8 cellular contexts compared by ENCODE assay signal in the genomic region with DNA sequence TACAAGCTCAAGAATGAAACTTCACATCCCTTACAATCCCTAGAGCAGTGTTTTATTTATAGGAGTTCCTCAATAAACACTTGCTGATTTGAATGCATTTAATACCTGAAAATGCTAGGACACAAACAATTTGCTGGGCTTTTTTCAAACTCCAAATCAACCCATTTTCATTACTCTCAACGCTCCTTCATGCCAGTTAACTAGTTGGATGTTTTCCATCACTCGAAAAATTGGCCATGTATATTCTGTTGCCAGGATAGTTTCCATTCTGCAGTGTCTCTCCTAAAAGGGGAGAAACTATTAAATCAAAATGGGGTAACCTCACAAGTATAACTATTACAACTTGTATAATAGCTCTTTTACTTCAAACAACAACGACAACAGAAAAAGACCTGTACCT. TPM values are rescaled to one million over a fixed set of nuclear protein-coding genes. Genes with fewer than 3 reads are reported as not detected.
DNase-seq lines count a peak whose midpoint lies in the region; ATAC-seq and TF ChIP-seq lines count a peak whose summit lies in the region.

No MANE protein-coding gene starts in this region.

- 0 out of 2 replicates have a peak, but pooled peaks cover 2% of the 10 kb centered on the region for H3K4me1 ChIP-seq in MM.1S (ENCODE audit: low read length)

- H3K4me3 ChIP-seq in MM.1S (ENCODE audit: low read length) (peak overlapping the region; percentile 89), neural cell (ENCODE audit: low read length) (peak overlapping the region; percentile 87)

- no peak for TF ChIP-seq CTCF in CD14-positive monocyte (IDR thresholded peaks at IDR 0.05)
- TF ChIP-seq CTCF in MM.1S (IDR thresholded peaks at IDR 0.05; ENCODE audit: low read length), result no peak
- TF ChIP-seq CTCF in neural cell (IDR thresholded peaks at IDR 0.05; ENCODE audit: poor library complexity, severe bottlenecking), result no peak

- H4K20me1 ChIP-seq in MM.1S (ENCODE audit: insufficient read depth, low read length) (no peaks in the 10 kb centered on the region), neural cell (ENCODE audit: insufficient read depth) (no peaks in the 10 kb centered on the region)

- H3K9me3 ChIP-seq in MM.1S (replicated peaks; ENCODE audit: insufficient read depth, low read length), result no peaks in the 10 kb centered on the region
- H3K9me3 ChIP-seq in neural cell (ENCODE audit: low read length), result no peaks in the 10 kb centered on the region

- no peak for TF ChIP-seq RAD21 in neural cell (conservative IDR thresholded peaks at IDR 0.05)

- TF ChIP-seq EP300 in neural cell (conservative IDR thresholded peaks at IDR 0.05; ENCODE audit: poor library complexity, severe bottlenecking), result no peak

- peak overlapping the region; percentile 64 for H2AFZ ChIP-seq in MM.1S (ENCODE audit: low read length)
- no peak overlapping the region for H2AFZ ChIP-seq in neural cell (ENCODE audit: low read depth, low read length)

- 0 out of 2 replicates have a peak, but pooled peaks cover 4% of the 10 kb centered on the region for H3F3A ChIP-seq in MM.1S (ENCODE audit: insufficient read depth, low read length)
- H3F3A ChIP-seq in neural cell (ENCODE audit: insufficient read depth, low read length, poor library complexity, severe bottlenecking), result no peaks in the 10 kb centered on the region

- H3K9me2 ChIP-seq in MM.1S (replicated peaks; ENCODE audit: insufficient read depth, low read length) (no peaks in the 10 kb centered on the region), neural cell (ENCODE audit: insufficient read depth, low read length) (no peaks in the 10 kb centered on the region)

- peaks cover 0 to 6% (median 4%) of the 10 kb centered on the region in 7 donors for H3K9me3 Mint-ChIP-seq in CD14-positive monocyte

- H3K4me1 Mint-ChIP-seq in CD14-positive monocyte, result peaks cover 29% of the 10 kb centered on the region

- H3K4me3 Mint-ChIP-seq in CD14-positive monocyte, result peak overlapping the region in 1 of 2 donors; percentile 85

- H3K36me3 ChIP-seq in MM.1S (replicated peaks; ENCODE audit: insufficient read depth, low read length) (no peaks in the 10 kb centered on the region; the same call in 1 of the 2 replicates), neural cell (ENCODE audit: insufficient read depth, low read length) (no peaks in the 10 kb centered on the region)

- H3K79me2 ChIP-seq in MM.1S (ENCODE audit: low read length) (peaks cover 22% of the 10 kb centered on the region), neural cell (replicated peaks; ENCODE audit: insufficient read depth, low read length) (no peaks in the 10 kb centered on the region)

- H3K27ac Mint-ChIP-seq in CD14-positive monocyte, result peak overlapping the region; percentile 90 to 100 (median 100)

- H3K9ac ChIP-seq in MM.1S (ENCODE audit: low read length), result peak overlapping the region; percentile 97; the same call in 1 of the 2 replicates
- H3K9ac ChIP-seq in neural cell (ENCODE audit: low read length), result no peak overlapping the region

- ATAC-seq in HG02981 (IDR thresholded peaks at IDR 0.05; ENCODE audit: unreplicated experiment) (no peak), HG03520 (IDR thresholded peaks at IDR 0.05; ENCODE audit: unreplicated experiment) (no peak)

- H3K27me3 ChIP-seq in MM.1S (replicated peaks; ENCODE audit: insufficient read depth, low read length), result no peaks in the 10 kb centered on the region
- no peaks in the 10 kb centered on the region for H3K27me3 ChIP-seq in neural cell (ENCODE audit: insufficient read depth, low read depth, low read length)

- H3K4me2 ChIP-seq in MM.1S (ENCODE audit: low read depth, low read length) (peak overlapping the region; percentile 82), neural cell (ENCODE audit: low read length) (peak overlapping the region; percentile 81)

- H3K27ac ChIP-seq in MM.1S (ENCODE audit: low read length) (no peak overlapping the region), neural cell (ENCODE audit: low read length) (no peak overlapping the region)

- peaks cover 0 to 2% (median 2%) of the 10 kb centered on the region in 3 donors for H3K27me3 Mint-ChIP-seq in CD14-positive monocyte (ENCODE audit: low read depth in 3 of 3)

- DNase-seq in CD14-positive monocyte (ENCODE audit: low spot score) (no peak), MM.1S (no peak), dermis microvascular lymphatic vessel endothelial cell (ENCODE audit: low read depth in 2 of 2) (peak; percentile 21 to 30), putamen (ENCODE audit: low spot score) (no peak), SKM-1 treated with dmso at 0.1 percent for 144 hours (lab: John Stamatoyannopoulos, UW; ENCODE audit: unreplicated experiment) (no peak)

- intact Hi-C loops in CD14-positive monocyte (cut with micrococcal nuclease), result loop anchor here in 1 of 2 donors (5.0 kb wide), 1 partner anchor 372 kb away; no protein-coding TSS in a partner anchor

- peaks cover 24 to 33% of the 10 kb centered on the region in 2 donors for H3K36me3 Mint-ChIP-seq in CD14-positive monocyte

TF ChIP-seq in neural cell, 6 proteins besides CTCF, POLR2A, EP300 and RAD21:
- no peak for TF ChIP-seq SMC3 (conservative IDR thresholded peaks at IDR 0.05; ENCODE audit: poor library complexity)
- no peak for TF ChIP-seq EZH2 (IDR thresholded peaks at IDR 0.05; ENCODE audit: borderline replicate concordance, insufficient read depth, low read length, poor library complexity, severe bottlenecking)
- no peak for TF ChIP-seq POLR2AphosphoS5 (IDR thresholded peaks at IDR 0.05)
- no peak for TF ChIP-seq MXI1 (conservative IDR thresholded peaks at IDR 0.05; ENCODE audit: poor library complexity, severe bottlenecking)
- no peak for TF ChIP-seq TAF1 (IDR thresholded peaks at IDR 0.05; ENCODE audit: low read depth)
- TF ChIP-seq, protein P1, sequence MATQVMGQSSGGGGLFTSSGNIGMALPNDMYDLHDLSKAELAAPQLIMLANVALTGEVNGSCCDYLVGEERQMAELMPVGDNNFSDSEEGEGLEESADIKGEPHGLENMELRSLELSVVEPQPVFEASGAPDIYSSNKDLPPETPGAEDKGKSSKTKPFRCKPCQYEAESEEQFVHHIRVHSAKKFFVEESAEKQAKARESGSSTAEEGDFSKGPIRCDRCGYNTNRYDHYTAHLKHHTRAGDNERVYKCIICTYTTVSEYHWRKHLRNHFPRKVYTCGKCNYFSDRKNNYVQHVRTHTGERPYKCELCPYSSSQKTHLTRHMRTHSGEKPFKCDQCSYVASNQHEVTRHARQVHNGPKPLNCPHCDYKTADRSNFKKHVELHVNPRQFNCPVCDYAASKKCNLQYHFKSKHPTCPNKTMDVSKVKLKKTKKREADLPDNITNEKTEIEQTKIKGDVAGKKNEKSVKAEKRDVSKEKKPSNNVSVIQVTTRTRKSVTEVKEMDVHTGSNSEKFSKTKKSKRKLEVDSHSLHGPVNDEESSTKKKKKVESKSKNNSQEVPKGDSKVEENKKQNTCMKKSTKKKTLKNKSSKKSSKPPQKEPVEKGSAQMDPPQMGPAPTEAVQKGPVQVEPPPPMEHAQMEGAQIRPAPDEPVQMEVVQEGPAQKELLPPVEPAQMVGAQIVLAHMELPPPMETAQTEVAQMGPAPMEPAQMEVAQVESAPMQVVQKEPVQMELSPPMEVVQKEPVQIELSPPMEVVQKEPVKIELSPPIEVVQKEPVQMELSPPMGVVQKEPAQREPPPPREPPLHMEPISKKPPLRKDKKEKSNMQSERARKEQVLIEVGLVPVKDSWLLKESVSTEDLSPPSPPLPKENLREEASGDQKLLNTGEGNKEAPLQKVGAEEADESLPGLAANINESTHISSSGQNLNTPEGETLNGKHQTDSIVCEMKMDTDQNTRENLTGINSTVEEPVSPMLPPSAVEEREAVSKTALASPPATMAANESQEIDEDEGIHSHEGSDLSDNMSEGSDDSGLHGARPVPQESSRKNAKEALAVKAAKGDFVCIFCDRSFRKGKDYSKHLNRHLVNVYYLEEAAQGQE (IDR thresholded peaks at IDR 0.05; ENCODE audit: borderline replicate concordance), result no peak

RNA-seq across cellular contexts. Expression of a gene that starts 1.2 kb away (rescaled TPM):
- polyA plus RNA-seq in CD14-positive monocyte (10 to 100 TPM; 19.1 to 21.7 TPM), neural cell (2.4 and 3.1 TPM in 2 replicates)
- 60.4 and 73.9 TPM in 2 replicates for total RNA-seq in dermis microvascular lymphatic vessel endothelial cell
- 4.4 and 5.7 TPM in 2 replicates for polyA minus RNA-seq in neural cell

Comparison
In these comparisons a context has a peak if more than half of its experiments do, and no peak if none do; other contexts are left out.
1. DNase-seq: peak in dermis microvascular lymphatic vessel endothelial cell (2 of 2); none in CD14-positive monocyte (single experiment), MM.1S (single experiment), putamen (single experiment) and SKM-1 treated with dmso at 0.1 percent for 144 hours (single experiment).